In the genomic region with DNA sequence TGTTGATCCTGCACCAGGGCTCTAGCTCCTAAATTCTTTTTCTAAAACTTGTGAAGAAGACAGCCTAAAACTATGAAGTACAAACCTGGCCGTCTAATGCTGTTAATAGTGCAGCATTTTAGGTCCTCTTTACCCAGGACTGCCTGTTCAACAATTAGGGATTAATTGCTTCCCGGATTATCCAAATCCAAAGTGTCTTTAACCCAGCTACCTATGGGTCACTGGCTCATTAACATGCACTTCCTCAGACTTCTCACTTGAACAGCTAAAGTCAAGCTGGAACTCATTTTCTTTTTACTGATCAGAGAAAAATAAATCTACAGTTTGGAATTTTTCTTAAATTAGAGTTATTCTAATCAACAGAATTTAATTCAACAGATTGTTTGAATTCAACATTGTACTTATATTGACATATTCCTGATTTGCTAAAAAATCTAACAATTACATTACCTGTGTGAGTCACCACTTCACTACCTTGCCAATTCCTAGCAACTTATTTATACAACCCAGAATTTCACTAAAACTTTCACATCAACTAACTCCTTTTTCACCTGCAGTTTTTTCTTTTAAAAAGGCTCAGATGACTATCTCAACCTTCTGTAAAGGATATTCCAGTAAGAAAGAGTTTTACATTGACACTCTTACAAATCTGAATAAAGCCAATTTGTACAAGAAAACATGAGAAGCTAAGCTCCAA, we compare ENCODE assay signal across 8 cellular contexts. TPM values are rescaled to one million over a fixed set of nuclear protein-coding genes. Genes with fewer than 3 reads are reported as not detected.
DNase-seq lines count a peak whose midpoint lies in the region; ATAC-seq and TF ChIP-seq lines count a peak whose summit lies in the region.

No MANE protein-coding gene starts in this region.

- POLR2A ChIA-PET in activated naive CD8-positive, alpha-beta T cell treated with anti-CD3 and anti-CD28 coated beads, Interleukin-2, amount 10 ng/mL, durations not matched to agents 7 days and 5 days (lab: Charles Lee): interaction anchor here (5.4 to 18.9 kb wide), 3 partner anchors 9 to 110 kb away, joined by 62 to 391 read pairs (median 101); a partner anchor contains a TSS

- peaks cover 76% of the 10 kb centered on the region for H3K4me1 Mint-ChIP-seq in activated T-cell treated with anti-CD3 and anti-CD28 coated beads, Interleukin-2, amount 50 U/mL, for 72 hours (ENCODE audit: low read depth)
- H3K4me1 Mint-ChIP-seq in activated naive CD8-positive, alpha-beta T cell treated with anti-CD3 and anti-CD28 coated beads, Interleukin-2, amount 10 ng/mL, durations not matched to agents 7 days and 5 days: peaks cover 51% of the 10 kb centered on the region

- intact Hi-C loops in right lobe of liver (cut with DNase I) (no loop called here), transverse colon (cut with DNase I; ENCODE audit: low total_unique reads) (loop anchor here (5.0 kb wide), 2 partner anchors 181 to 409 kb away; a partner anchor contains a TSS)

- in situ Hi-C loops in transverse colon (cut with MboI; ENCODE audit: low pct_ligation_motif_present in 1 of 4, low pct_unique_long_range_greater_than_20kb in 1 of 4, low sequenced_read_pairs in 3 of 4): loop anchor here in 2 of 4 donors (5.0 to 10.0 kb wide), 2 partner anchors 104 to 106 kb away; a partner anchor contains a TSS

- peaks cover 27 to 70% of the 10 kb centered on the region in 2 donors for H3K36me3 Mint-ChIP-seq in activated T-cell treated with anti-CD3 and anti-CD28 coated beads, Interleukin-2, amount 50 U/mL, for 72 hours (ENCODE audit: insufficient read depth in 2 of 2)
- H3K36me3 Mint-ChIP-seq in activated naive CD8-positive, alpha-beta T cell treated with anti-CD3 and anti-CD28 coated beads, Interleukin-2, amount 10 ng/mL, durations not matched to agents 7 days and 5 days: peaks cover 57% of the 10 kb centered on the region

- no peak for TF ChIP-seq POLR2A in right lobe of liver (IDR thresholded peaks at IDR 0.05)
- TF ChIP-seq POLR2A in transverse colon (IDR thresholded peaks at IDR 0.05): no peak

- 3% methylated on average over 2 of the region's 2 CpGs for WGBS in right lobe of liver (ENCODE audit: insufficient coverage, low coverage, low lambda C conversion rate, missing lambda C conversion rate)
- 4 to 8% methylated on average over 2 of the region's 2 CpGs for WGBS in transverse colon (ENCODE audit: low coverage in 1 of 2), 2 donors

- TF ChIP-seq EP300 in transverse colon (IDR thresholded peaks at IDR 0.05; ENCODE audit: low read depth): no peak

- no peaks in the 10 kb centered on the region for H3K9me3 Mint-ChIP-seq in activated T-cell treated with anti-CD3 and anti-CD28 coated beads, Interleukin-2, amount 50 U/mL, for 72 hours
- H3K9me3 Mint-ChIP-seq in activated naive CD8-positive, alpha-beta T cell treated with anti-CD3 and anti-CD28 coated beads, Interleukin-2, amount 10 ng/mL, durations not matched to agents 7 days and 5 days: no peaks in the 10 kb centered on the region

- no peak for ATAC-seq in activated T-cell treated with anti-CD3 and anti-CD28 coated beads, Interleukin-2, amount 50 U/mL, for 72 hours (replicated peaks in 1 of 2)
- ATAC-seq in activated naive CD8-positive, alpha-beta T cell treated with anti-CD3 and anti-CD28 coated beads, Interleukin-2, amount 10 ng/mL, durations not matched to agents 7 days and 5 days (ENCODE audit: low read depth): no peak
- no peak for ATAC-seq in right lobe of liver

- H3K4me3 Mint-ChIP-seq in activated T-cell treated with anti-CD3 and anti-CD28 coated beads, Interleukin-2, amount 50 U/mL, for 72 hours: peak overlapping the region; percentile 96 to 99
- H3K4me3 Mint-ChIP-seq in activated naive CD8-positive, alpha-beta T cell treated with anti-CD3 and anti-CD28 coated beads, Interleukin-2, amount 10 ng/mL, durations not matched to agents 7 days and 5 days: peak overlapping the region; percentile 90

- no peaks in the 10 kb centered on the region for H3K27me3 Mint-ChIP-seq in activated T-cell treated with anti-CD3 and anti-CD28 coated beads, Interleukin-2, amount 50 U/mL, for 72 hours (ENCODE audit: low read depth)
- no peaks in the 10 kb centered on the region for H3K27me3 Mint-ChIP-seq in activated naive CD8-positive, alpha-beta T cell treated with anti-CD3 and anti-CD28 coated beads, Interleukin-2, amount 10 ng/mL, durations not matched to agents 7 days and 5 days

- no peaks in the 10 kb centered on the region for H3K9me3 ChIP-seq in right lobe of liver
- no peaks in the 10 kb centered on the region for H3K9me3 ChIP-seq in transverse colon

- H3K36me3 ChIP-seq in right lobe of liver (peaks cover 0 to 51% (median 33%) of the 10 kb centered on the region in 4 donors), transverse colon (peaks cover 0 to 48% (median 22%) of the 10 kb centered on the region in 4 donors)

- H3K4me1 ChIP-seq in right lobe of liver (peaks cover 0 to 35% (median 10%) of the 10 kb centered on the region in 4 donors), transverse colon (peaks cover 21 to 66% (median 41%) of the 10 kb centered on the region in 4 donors)

- TF ChIP-seq CTCF in right lobe of liver (IDR thresholded peaks at IDR 0.05): no peak
- no peak for TF ChIP-seq CTCF in transverse colon (IDR thresholded peaks at IDR 0.05)

- H3K27ac ChIP-seq in right lobe of liver (peak overlapping the region; percentile 2 to 100 (median 99)), transverse colon (peak overlapping the region; percentile 100)

- H3K27me3 ChIP-seq in right lobe of liver (no peaks in the 10 kb centered on the region), transverse colon (no peaks in the 10 kb centered on the region)

- peak overlapping the region; percentile 99 for H3K27ac Mint-ChIP-seq in activated T-cell treated with anti-CD3 and anti-CD28 coated beads, Interleukin-2, amount 50 U/mL, for 72 hours
- peak overlapping the region; percentile 41 for H3K27ac Mint-ChIP-seq in activated naive CD8-positive, alpha-beta T cell treated with anti-CD3 and anti-CD28 coated beads, Interleukin-2, amount 10 ng/mL, durations not matched to agents 7 days and 5 days

- DNase-seq in activated T-cell treated with anti-CD3 and anti-CD28 coated beads, Interleukin-2, amount 50 U/mL, for 72 hours: no peak
- DNase-seq in activated T-cell treated with anti-CD3 and anti-CD28 coated beads for 4 hours (no peak), right lobe of liver (no peak), transverse colon (no peak), anterior cingulate cortex (lab: John Stamatoyannopoulos, UW) (no peak), epidermal melanocyte (ENCODE audit: insufficient read length, low spot score) (no peak), AG20443 (ENCODE audit: low spot score) (no peak)
- no peak for DNase-seq in activated naive CD8-positive, alpha-beta T cell treated with anti-CD3 and anti-CD28 coated beads, Interleukin-2, amount 10 ng/mL, durations not matched to agents 7 days and 5 days

- H3K4me3 ChIP-seq in right lobe of liver (peak overlapping the region; percentile 80 to 90 (median 87)), transverse colon (peak overlapping the region in 3 of 4 donors; percentile 93 to 100 (median 99))

RNA-seq across cellular contexts. Expression of a gene that starts 3.3 kb away (rescaled TPM):
- 100 to 1,000 TPM; 310 to 319 TPM for total RNA-seq in activated T-cell treated with anti-CD3 and anti-CD28 coated beads, Interleukin-2, amount 50 U/mL, for 72 hours
- 100 to 1,000 TPM; 388 to 398 TPM for total RNA-seq in activated naive CD8-positive, alpha-beta T cell treated with anti-CD3 and anti-CD28 coated beads, Interleukin-2, amount 10 ng/mL, durations not matched to agents 7 days and 5 days
- 100 to 1,000 TPM in 5 of 6 experiments, 10 to 100 TPM in 1; 73.3 to 183 (median 121) TPM for total RNA-seq in right lobe of liver
- total RNA-seq in transverse colon: 100 to 1,000 TPM; 223 to 364 (median 237) TPM

RNA-seq across cellular contexts. Expression of a gene that starts 25.6 kb away (rescaled TPM):
- total RNA-seq in activated T-cell treated with anti-CD3 and anti-CD28 coated beads, Interleukin-2, amount 50 U/mL, for 72 hours: 10 to 100 TPM in 1 of 2 donors, 1 to 10 TPM in 1; 9.8 to 12.1 TPM
- total RNA-seq in activated naive CD8-positive, alpha-beta T cell treated with anti-CD3 and anti-CD28 coated beads, Interleukin-2, amount 10 ng/mL, durations not matched to agents 7 days and 5 days: 10 to 100 TPM; 25.1 to 25.9 TPM
- total RNA-seq in right lobe of liver (10 to 100 TPM; 16.8 to 28.5 (median 19.6) TPM), transverse colon (10 to 100 TPM in 3 of 4 donors, 1 to 10 TPM in 1; 6.0 to 41.3 (median 32.3) TPM)
